17 cellular contexts compared by ENCODE assay signal in genomic region chr10:119448579-119449209, GRCh38.
DNase-seq lines count a peak whose midpoint lies in the region; ATAC-seq and TF ChIP-seq lines count a peak whose summit lies in the region.
"Had no signal": no experiment of that assay in that cellular context is flagged by ENCODE, and none has a peak within 500 bp of the region (broad histone marks: within the 10 kb centered on the region; RNA-seq: fewer than 3 reads in every experiment).

No MANE protein-coding gene starts in this region.

- H3K27ac ChIP-seq in left ventricle myocardium inferior (replicated peaks) (peak overlapping the region; percentile 9), coronary artery (peak overlapping the region; percentile 41 to 50), mesendoderm (ENCODE audit: low read depth, low read length) (no peak overlapping the region), thoracic aorta (peak overlapping the region; percentile 94)
- H3K27ac ChIP-seq: C4-2B had no signal

- WGBS in mesendoderm (ENCODE audit: extremely low coverage, insufficient coverage, low lambda C conversion rate): no CpG with 5 or more reads among the region's 17 CpGs

- H3K18ac ChIP-seq in mesendoderm (ENCODE audit: low read length): no peak overlapping the region

- no peak overlapping the region for H4K8ac ChIP-seq in mesendoderm (ENCODE audit: low read depth, low read length)

- no peaks in the 10 kb centered on the region for H3K79me1 ChIP-seq in mesendoderm (ENCODE audit: low read length)

- DNase-seq in left ventricle myocardium inferior (no peak), cardiac septum (ENCODE audit: low spot score) (no peak), coronary artery (ENCODE audit: low spot score) (no peak), mesendoderm (no peak), thoracic aorta (ENCODE audit: low spot score) (no peak)
- DNase-seq: DMS 273 treated with DMSO at 0.1 percent for 48 hours, MG63, NCI-H1092 treated with DMSO at 0.1 percent for 48 hours, NCI-H510A treated with DMSO at 0.1 percent for 48 hours, PC-9 had no signal

- no peaks in the 10 kb centered on the region for H3K79me2 ChIP-seq in mesendoderm (ENCODE audit: control insufficient read depth, insufficient read depth, low read length)

- no peak overlapping the region for H4K5ac ChIP-seq in mesendoderm (ENCODE audit: low read length)

- H2BK120ac ChIP-seq in mesendoderm (ENCODE audit: low read depth, low read length): no peak overlapping the region

- H3K27me3 ChIP-seq in left ventricle myocardium inferior (ENCODE audit: low read depth) (no peaks in the 10 kb centered on the region), mesendoderm (ENCODE audit: insufficient read depth, low read length, poor library complexity) (no peaks in the 10 kb centered on the region), thoracic aorta (replicated peaks; ENCODE audit: insufficient read depth) (no peaks in the 10 kb centered on the region)
- H3K27me3 ChIP-seq: MG63, SJSA1 had no signal

- H3K36me3 ChIP-seq in left ventricle myocardium inferior: peaks cover 86% of the 10 kb centered on the region
- H3K36me3 ChIP-seq in mesendoderm (ENCODE audit: control insufficient read depth, insufficient read depth, low read length): no peaks in the 10 kb centered on the region
- H3K36me3 ChIP-seq in thoracic aorta: peaks cover 49% of the 10 kb centered on the region
- H3K36me3 ChIP-seq: MG63 had no signal

- intact Hi-C loops in left ventricle myocardium inferior (cut with micrococcal nuclease): no loop called here
- intact Hi-C loops in cardiac septum (cut with DNase I): loop anchor here (10.0 kb wide), 1 partner anchor 96 kb away; the partner anchor contains the start of gene RGS10

- no peak overlapping the region for H2AK5ac ChIP-seq in mesendoderm (ENCODE audit: low read length)

- peaks cover 36% of the 10 kb centered on the region for H3K4me1 ChIP-seq in left ventricle myocardium inferior
- no peaks in the 10 kb centered on the region for H3K4me1 ChIP-seq in mesendoderm (ENCODE audit: control insufficient read depth, low read depth, low read length)
- H3K4me1 ChIP-seq in thoracic aorta (ENCODE audit: control insufficient read depth in 1 of 2, low read depth in 2 of 2): peaks cover 17 to 48% of the 10 kb centered on the region in 2 donors

- H3K4me2 ChIP-seq in mesendoderm (ENCODE audit: low read length): no peak overlapping the region

- H2BK15ac ChIP-seq in mesendoderm (replicated peaks; ENCODE audit: low read depth): no peak overlapping the region

- TF ChIP-seq CTCF in left ventricle myocardium inferior (IDR thresholded peaks at IDR 0.05; ENCODE audit: borderline replicate concordance) (no peak), coronary artery (IDR thresholded peaks at IDR 0.05) (no peak), thoracic aorta (IDR thresholded peaks at IDR 0.05) (no peak)

- H3K4me3 ChIP-seq in left ventricle myocardium inferior (no peak overlapping the region), coronary artery (no peak overlapping the region), mesendoderm (ENCODE audit: low read length) (no peak overlapping the region), thoracic aorta (no peak overlapping the region)
- H3K4me3 ChIP-seq: MG63, PC-9, SJSA1 had no signal

- peak overlapping the region; percentile 34 for H3K56ac ChIP-seq in mesendoderm (ENCODE audit: low read length)

- H3K9ac ChIP-seq in mesendoderm (ENCODE audit: low read length): no peak overlapping the region

- H3K4ac ChIP-seq in mesendoderm (ENCODE audit: low read depth, low read length): no peak overlapping the region

- ATAC-seq in thoracic aorta (ENCODE audit: insufficient number of reproducible peaks, low FRiP score, low read depth) (no peak), GM19452 (IDR thresholded peaks at IDR 0.05; ENCODE audit: unreplicated experiment) (no peak), GM21381 (IDR thresholded peaks at IDR 0.05; ENCODE audit: unreplicated experiment) (no peak), HG03280 (IDR thresholded peaks at IDR 0.05; ENCODE audit: unreplicated experiment) (no peak)
- ATAC-seq: HCT116, HepG2 had no signal

- no peak overlapping the region for H3K23ac ChIP-seq in mesendoderm (ENCODE audit: low read length)

- no peaks in the 10 kb centered on the region for H3K9me3 ChIP-seq in left ventricle myocardium inferior (replicated peaks)
- no peaks in the 10 kb centered on the region for H3K9me3 ChIP-seq in thoracic aorta
- H3K9me3 ChIP-seq: MG63, SJSA1 had no signal

- H2BK5ac ChIP-seq in mesendoderm (ENCODE audit: low read length): no peak overlapping the region
